ENCODE assay signal across 14 cellular contexts in genomic region chr4:21205821-21206531, GRCh38.
A peak's percentile ranks its signal among the peaks of the same experiment; 100 is the strongest.
DNase-seq lines count a peak whose midpoint lies in the region; ATAC-seq and TF ChIP-seq lines count a peak whose summit lies in the region.
"Had no signal": no experiment of that assay in that cellular context is flagged by ENCODE, and none has a peak within 500 bp of the region (broad histone marks: within the 10 kb centered on the region; RNA-seq: fewer than 3 reads in every experiment).

No MANE protein-coding gene starts in this region.

- no peaks in the 10 kb centered on the region for H3K9me3 Mint-ChIP-seq in GM23338
- no peaks in the 10 kb centered on the region for H3K9me3 Mint-ChIP-seq in endodermal cell
- H3K9me3 Mint-ChIP-seq in MCF 10A (ENCODE audit: unreplicated experiment): no peaks in the 10 kb centered on the region

- intact Hi-C loops in MCF 10A (cut with micrococcal nuclease): no loop called here

- H3K4me1 ChIP-seq in GM23338 (ENCODE audit: insufficient read depth) (peaks cover 4% of the 10 kb centered on the region; the same call in 1 of the 2 replicates), endodermal cell (ENCODE audit: control insufficient read depth, insufficient read depth, low read length) (peaks cover 25% of the 10 kb centered on the region)
- H3K4me1 ChIP-seq in effector memory CD4-positive, alpha-beta T cell (ENCODE audit: control insufficient read depth, insufficient read depth, low read length, poor library complexity, severe bottlenecking): no peaks in the 10 kb centered on the region
- H3K4me1 ChIP-seq: Peyer's patch had no signal

- no peaks in the 10 kb centered on the region; the same call in 2 of the 3 replicates for H3K4me1 Mint-ChIP-seq in GM23338
- H3K4me1 Mint-ChIP-seq in endodermal cell: peaks cover 46% of the 10 kb centered on the region
- peaks cover 17% of the 10 kb centered on the region for H3K4me1 Mint-ChIP-seq in MCF 10A (ENCODE audit: insufficient read depth, unreplicated experiment)

- CTCF ChIA-PET in MCF 10A (lab: Yijun Ruan, JAX): interaction anchor here (1.0 kb wide), 1 partner anchor 307 kb away, joined by 3 read pairs; no protein-coding TSS in a partner anchor

- H3K27me3 ChIP-seq in GM23338 (ENCODE audit: insufficient read depth): no peaks in the 10 kb centered on the region
- no peaks in the 10 kb centered on the region for H3K27me3 ChIP-seq in endodermal cell (ENCODE audit: control insufficient read depth, insufficient read depth, low read length, poor library complexity, severe bottlenecking)
- no peaks in the 10 kb centered on the region for H3K27me3 ChIP-seq in effector memory CD4-positive, alpha-beta T cell (replicated peaks; ENCODE audit: control insufficient read depth, insufficient read depth, low read length, poor library complexity, severe bottlenecking)
- H3K27me3 ChIP-seq: BLaER1 treated with 17β-estradiol and CSF1 and Interleukin-3, amounts not matched to agents 10 nM and 100 nM; Peyer's patch had no signal

- no peaks in the 10 kb centered on the region for H3F3A ChIP-seq in GM23338 (replicated peaks; ENCODE audit: low read depth)

- H3K36me3 ChIP-seq in GM23338 (ENCODE audit: insufficient read depth) (no peaks in the 10 kb centered on the region), endodermal cell (ENCODE audit: control insufficient read depth, insufficient read depth, low read length) (no peaks in the 10 kb centered on the region)
- no peaks in the 10 kb centered on the region for H3K36me3 ChIP-seq in effector memory CD4-positive, alpha-beta T cell (ENCODE audit: control insufficient read depth, insufficient read depth, low read length)
- H3K36me3 ChIP-seq: BLaER1 treated with 17β-estradiol and CSF1 and Interleukin-3, amounts not matched to agents 10 nM and 100 nM; Peyer's patch had no signal

- POLR2A ChIA-PET in MCF 10A (lab: Yijun Ruan, JAX): no interaction called here

- no peak; the same call in 2 of the 3 replicates for ATAC-seq in GM23338
- ATAC-seq: CD8-positive, alpha-beta T cell had no signal

- H3K4me3 Mint-ChIP-seq in GM23338 (no peak overlapping the region), endodermal cell (peak overlapping the region; percentile 40), MCF 10A (ENCODE audit: unreplicated experiment) (no peak overlapping the region)
- H3K4me3 Mint-ChIP-seq: CD8-positive, alpha-beta T cell had no signal

- no peak for TF ChIP-seq CTCF in GM23338 (conservative IDR thresholded peaks at IDR 0.05; ENCODE audit: low read depth in 2 of 2)
- TF ChIP-seq CTCF in endodermal cell (conservative IDR thresholded peaks at IDR 0.05): no peak
- no peak for TF ChIP-seq CTCF in MCF 10A (IDR thresholded peaks at IDR 0.05; ENCODE audit: unreplicated experiment)

- 54 to 67% methylated on average over 4 to 6 of the region's 6 CpGs for WGBS in endodermal cell (ENCODE audit: insufficient coverage in 1 of 2, insufficient read length in 1 of 2), 2 experiments

- H3K4me3 ChIP-seq in GM23338: no peak overlapping the region
- H3K4me3 ChIP-seq in endodermal cell (ENCODE audit: low read length): peak overlapping the region; percentile 9
- H3K4me3 ChIP-seq in effector memory CD4-positive, alpha-beta T cell (ENCODE audit: insufficient read depth, low read depth, low read length, poor library complexity, severe bottlenecking): no peak overlapping the region
- H3K4me3 ChIP-seq: BLaER1 treated with 17β-estradiol and CSF1 and Interleukin-3, amounts not matched to agents 10 nM and 100 nM; Peyer's patch had no signal

- H3K9me3 ChIP-seq in endodermal cell (ENCODE audit: control insufficient read depth, low read length): no peaks in the 10 kb centered on the region
- H3K9me3 ChIP-seq in effector memory CD4-positive, alpha-beta T cell (ENCODE audit: control insufficient read depth, low read length): no peaks in the 10 kb centered on the region
- H3K9me3 ChIP-seq: Peyer's patch had no signal

- H3K36me3 Mint-ChIP-seq in GM23338 (ENCODE audit: low read depth) (no peaks in the 10 kb centered on the region), endodermal cell (ENCODE audit: low read depth) (no peaks in the 10 kb centered on the region), MCF 10A (ENCODE audit: insufficient read depth, unreplicated experiment) (no peaks in the 10 kb centered on the region)
- H3K36me3 Mint-ChIP-seq: CD8-positive, alpha-beta T cell had no signal

- no TSS peak for BruUV-seq in MCF 10A (replicated peaks; lab: Mats Ljungman, UMichigan)

- H3K9ac ChIP-seq in endodermal cell (ENCODE audit: extremely low read depth, low read length, poor library complexity, severe bottlenecking): no peak overlapping the region
- H3K9ac ChIP-seq: BLaER1 treated with 17β-estradiol and CSF1 and Interleukin-3, amounts not matched to agents 10 nM and 100 nM had no signal

- H2AFZ ChIP-seq in GM23338: no peak overlapping the region; the same call in 1 of the 2 replicates

- no peaks in the 10 kb centered on the region for H4K20me1 ChIP-seq in GM23338 (replicated peaks; ENCODE audit: insufficient read depth)
- H4K20me1 ChIP-seq: BLaER1 treated with 17β-estradiol and CSF1 and Interleukin-3, amounts not matched to agents 10 nM and 100 nM had no signal

- no peaks in the 10 kb centered on the region for H3K9me2 ChIP-seq in GM23338 (ENCODE audit: insufficient read depth)

- DNase-seq in GM23338 (ENCODE audit: low spot score): peak; percentile 7
- DNase-seq in HuH-7.5 (ENCODE audit: low spot score): peak; percentile 20
- no peak for DNase-seq in endodermal cell
- DNase-seq in mucosa of gallbladder (ENCODE audit: low spot score): peak; percentile 54
- DNase-seq in NCI-H1436 (lab: John Stamatoyannopoulos, UW): no peak
- DNase-seq in effector memory CD4-positive, alpha-beta T cell: no peak
- no peak for DNase-seq in MCF 10A (ENCODE audit: unreplicated experiment)
- DNase-seq: CD8-positive, alpha-beta T cell; DMS79; Kasumi-1; NCI-H1105 treated with DMSO at 0.1 percent for 48 hours; NCI-H1694 treated with DMSO at 0.1 percent for 48 hours; Peyer's patch had no signal

- H3K27ac Mint-ChIP-seq in GM23338 (no peak overlapping the region), endodermal cell (peak overlapping the region; percentile 95), MCF 10A (ENCODE audit: low read depth, unreplicated experiment) (no peak overlapping the region)
- H3K27ac Mint-ChIP-seq: CD8-positive, alpha-beta T cell had no signal

- H3K79me2 ChIP-seq in GM23338 (replicated peaks; ENCODE audit: insufficient read depth): no peaks in the 10 kb centered on the region

- no peaks in the 10 kb centered on the region for H3K27me3 Mint-ChIP-seq in GM23338 (ENCODE audit: insufficient read depth, low read depth, poor library complexity)
- no peaks in the 10 kb centered on the region for H3K27me3 Mint-ChIP-seq in endodermal cell (ENCODE audit: insufficient read depth)
- no peaks in the 10 kb centered on the region for H3K27me3 Mint-ChIP-seq in MCF 10A (ENCODE audit: insufficient read depth, unreplicated experiment)

- H3K27ac ChIP-seq in GM23338 (ENCODE audit: low read depth) (no peak overlapping the region), endodermal cell (ENCODE audit: low read depth, low read length) (no peak overlapping the region)
- H3K27ac ChIP-seq in effector memory CD4-positive, alpha-beta T cell (ENCODE audit: insufficient read depth, low read length, poor library complexity, severe bottlenecking): no peak overlapping the region
- H3K27ac ChIP-seq: BLaER1 treated with 17β-estradiol and CSF1 and Interleukin-3, amounts not matched to agents 10 nM and 100 nM; Peyer's patch had no signal

- H3K4me2 ChIP-seq in GM23338: no peak overlapping the region
- H3K4me2 ChIP-seq: BLaER1 treated with 17β-estradiol and CSF1 and Interleukin-3, amounts not matched to agents 10 nM and 100 nM had no signal

Comparison
In these comparisons a context has a peak if more than half of its experiments do, and no peak if none do; other contexts are left out.
1. DNase-seq: peak in GM23338 (single experiment), HuH-7.5 (single experiment) and mucosa of gallbladder (single experiment); none in endodermal cell (single experiment), NCI-H1436 (single experiment), effector memory CD4-positive, alpha-beta T cell (0 of 3) and MCF 10A (single experiment).